16 cellular contexts compared by ENCODE assay signal in genomic region chr2:54628418-54628817, GRCh38.
DNase-seq lines count a peak whose midpoint lies in the region; ATAC-seq and TF ChIP-seq lines count a peak whose summit lies in the region.
"Had no signal": no experiment of that assay in that cellular context is flagged by ENCODE, and none has a peak within 500 bp of the region (broad histone marks: within the 10 kb centered on the region; RNA-seq: fewer than 3 reads in every experiment).

No MANE protein-coding gene starts in this region.

- H3K4me3 Mint-ChIP-seq in activated T-helper 1 cell treated with anti-CD3 and anti-CD28 coated beads, Interleukin-12 subunit alpha, Interleukin-12 subunit beta, Interleukin-2, Interleukin-4 antibody, amounts not matched to agents 30 ng/mL and 10 ng/mL and 1 ng/mL, durations not matched to agents 14 hours and 24 hours and 36 hours, result no peak overlapping the region
- no peak overlapping the region for H3K4me3 Mint-ChIP-seq in T-helper 17 cell
- H3K4me3 Mint-ChIP-seq: GM23338 had no signal

- H3F3A ChIP-seq in smooth muscle cell (ENCODE audit: low read depth), result peaks cover 20% of the 10 kb centered on the region

- H3K9me3 ChIP-seq in BLaER1 (no peaks in the 10 kb centered on the region), smooth muscle cell (replicated peaks; ENCODE audit: low read depth) (no peaks in the 10 kb centered on the region), T-helper 17 cell (ENCODE audit: control insufficient read depth, low read length, poor library complexity, severe bottlenecking) (no peaks in the 10 kb centered on the region), upper lobe of right lung (no peaks in the 10 kb centered on the region)
- H3K9me3 ChIP-seq: BE2C, Peyer's patch had no signal

- H3K36me3 Mint-ChIP-seq in activated T-helper 1 cell treated with anti-CD3 and anti-CD28 coated beads, Interleukin-12 subunit alpha, Interleukin-12 subunit beta, Interleukin-2, Interleukin-4 antibody, amounts not matched to agents 30 ng/mL and 10 ng/mL and 1 ng/mL, durations not matched to agents 14 hours and 24 hours and 36 hours (ENCODE audit: low read depth), result peaks cover 68% of the 10 kb centered on the region
- H3K36me3 Mint-ChIP-seq in T-helper 17 cell (ENCODE audit: low read depth), result peaks cover 19% of the 10 kb centered on the region

- peaks cover 99% of the 10 kb centered on the region for H3K36me3 ChIP-seq in BLaER1
- H3K36me3 ChIP-seq in smooth muscle cell (ENCODE audit: low read depth), result peaks cover 22% of the 10 kb centered on the region
- peaks cover 98% of the 10 kb centered on the region for H3K36me3 ChIP-seq in upper lobe of right lung

- H3K9ac ChIP-seq in BLaER1, result 0 out of 2 replicates have a peak overlapping the region, but pooled peaks have one; percentile 32
- H3K9ac ChIP-seq in smooth muscle cell (ENCODE audit: low read depth), result no peak overlapping the region

- H2AFZ ChIP-seq in smooth muscle cell (ENCODE audit: low read depth), result no peak overlapping the region
- H2AFZ ChIP-seq: GM23338 had no signal

- H3K4me1 Mint-ChIP-seq in activated T-helper 1 cell treated with anti-CD3 and anti-CD28 coated beads, Interleukin-12 subunit alpha, Interleukin-12 subunit beta, Interleukin-2, Interleukin-4 antibody, amounts not matched to agents 30 ng/mL and 10 ng/mL and 1 ng/mL, durations not matched to agents 14 hours and 24 hours and 36 hours (ENCODE audit: low read depth), result peaks cover 19% of the 10 kb centered on the region
- H3K4me1 Mint-ChIP-seq in T-helper 17 cell, result peaks cover 9% of the 10 kb centered on the region
- H3K4me1 Mint-ChIP-seq: GM23338 had no signal

- peak overlapping the region; percentile 87 for H3K27ac ChIP-seq in BLaER1
- H3K27ac ChIP-seq in smooth muscle cell (ENCODE audit: low read depth), result peak overlapping the region; percentile 31
- H3K27ac ChIP-seq in upper lobe of right lung, result no peak overlapping the region
- H3K27ac ChIP-seq: Peyer's patch had no signal

- ATAC-seq in T-helper 17 cell (no peak), upper lobe of right lung (no peak)
- ATAC-seq: GM23338 had no signal

- H3K27me3 ChIP-seq in BLaER1 (no peaks in the 10 kb centered on the region), smooth muscle cell (ENCODE audit: low read depth) (no peaks in the 10 kb centered on the region), upper lobe of right lung (no peaks in the 10 kb centered on the region)
- H3K27me3 ChIP-seq: BE2C, Peyer's patch had no signal

- H3K79me2 ChIP-seq in smooth muscle cell (ENCODE audit: low read depth), result peaks cover 49% of the 10 kb centered on the region

- H3K4me1 ChIP-seq in BLaER1 (peaks cover 99% of the 10 kb centered on the region), smooth muscle cell (ENCODE audit: low read depth) (peaks cover 5% of the 10 kb centered on the region), upper lobe of right lung (peaks cover 34% of the 10 kb centered on the region)
- H3K4me1 ChIP-seq: Peyer's patch had no signal

- H3K4me3 ChIP-seq in BLaER1, result peak overlapping the region; percentile 10; the same call in 1 of the 2 replicates
- no peak overlapping the region for H3K4me3 ChIP-seq in smooth muscle cell
- H3K4me3 ChIP-seq in upper lobe of right lung, result no peak overlapping the region
- H3K4me3 ChIP-seq: GM23338, Peyer's patch had no signal

- H3K27me3 Mint-ChIP-seq in activated T-helper 1 cell treated with anti-CD3 and anti-CD28 coated beads, Interleukin-12 subunit alpha, Interleukin-12 subunit beta, Interleukin-2, Interleukin-4 antibody, amounts not matched to agents 30 ng/mL and 10 ng/mL and 1 ng/mL, durations not matched to agents 14 hours and 24 hours and 36 hours (ENCODE audit: insufficient read depth), result no peaks in the 10 kb centered on the region
- no peaks in the 10 kb centered on the region for H3K27me3 Mint-ChIP-seq in T-helper 17 cell

- no peaks in the 10 kb centered on the region for H3K9me3 Mint-ChIP-seq in activated T-helper 1 cell treated with anti-CD3 and anti-CD28 coated beads, Interleukin-12 subunit alpha, Interleukin-12 subunit beta, Interleukin-2, Interleukin-4 antibody, amounts not matched to agents 30 ng/mL and 10 ng/mL and 1 ng/mL, durations not matched to agents 14 hours and 24 hours and 36 hours
- H3K9me3 Mint-ChIP-seq: GM23338 had no signal

- H4K20me1 ChIP-seq in BLaER1 (peaks cover 26% of the 10 kb centered on the region), smooth muscle cell (ENCODE audit: low read depth) (no peaks in the 10 kb centered on the region)

- H3K4me2 ChIP-seq in BLaER1 (peak overlapping the region; percentile 84), smooth muscle cell (no peak overlapping the region)
- H3K4me2 ChIP-seq: GM23338 had no signal

- intact Hi-C loops in activated T-helper 1 cell treated with anti-CD3 and anti-CD28 coated beads, Interleukin-12 subunit alpha, Interleukin-12 subunit beta, Interleukin-2, Interleukin-4 antibody, amounts not matched to agents 30 ng/mL and 10 ng/mL and 1 ng/mL, durations not matched to agents 14 hours and 24 hours and 36 hours (cut with micrococcal nuclease), result no loop called here
- intact Hi-C loops in upper lobe of right lung (cut with DNase I), result no loop called here

- peak overlapping the region; percentile 61 for H3K27ac Mint-ChIP-seq in activated T-helper 1 cell treated with anti-CD3 and anti-CD28 coated beads, Interleukin-12 subunit alpha, Interleukin-12 subunit beta, Interleukin-2, Interleukin-4 antibody, amounts not matched to agents 30 ng/mL and 10 ng/mL and 1 ng/mL, durations not matched to agents 14 hours and 24 hours and 36 hours
- no peak overlapping the region for H3K27ac Mint-ChIP-seq in T-helper 17 cell

- in situ Hi-C loops in Caki2 (cut with HindIII; ENCODE audit: low pct_unique_long_range_greater_than_20kb, low sequenced_read_pairs), result no loop called here

- DNase-seq in Caki2 (ENCODE audit: low read depth), result peak; percentile 61
- DNase-seq in activated T-helper 1 cell treated with anti-CD3 and anti-CD28 coated beads, Interleukin-12 subunit alpha, Interleukin-12 subunit beta, Interleukin-2, Interleukin-4 antibody, amounts not matched to agents 30 ng/mL and 10 ng/mL and 1 ng/mL, durations not matched to agents 14 hours and 24 hours and 36 hours (ENCODE audit: low spot score), result no peak
- DNase-seq in smooth muscle cell (lab: John Stamatoyannopoulos, UW; ENCODE audit: unreplicated experiment), result no peak
- no peak for DNase-seq in T-helper 17 cell
- no peak for DNase-seq in upper lobe of right lung
- no peak for DNase-seq in AG08395 (ENCODE audit: low spot score)
- DNase-seq: ACHN, BE2C, DMS53, NCI-H1436 treated with DMSO at 0.1 percent for 48 hours, NCI-H2107, NCI-H82, Peyer's patch, SHP77 treated with DMSO at 0.1 percent for 48 hours had no signal

- WGBS in smooth muscle cell (ENCODE audit: low lambda C conversion rate), result 96% methylated on average over 5 of the region's 5 CpGs

- TF ChIP-seq CTCF in smooth muscle cell (IDR thresholded peaks at IDR 0.05; ENCODE audit: borderline replicate concordance, insufficient read depth, poor library complexity, severe bottlenecking) (no peak), upper lobe of right lung (IDR thresholded peaks at IDR 0.05) (no peak)
